ENCODE assay signal across 8 cellular contexts in the genomic region with DNA sequence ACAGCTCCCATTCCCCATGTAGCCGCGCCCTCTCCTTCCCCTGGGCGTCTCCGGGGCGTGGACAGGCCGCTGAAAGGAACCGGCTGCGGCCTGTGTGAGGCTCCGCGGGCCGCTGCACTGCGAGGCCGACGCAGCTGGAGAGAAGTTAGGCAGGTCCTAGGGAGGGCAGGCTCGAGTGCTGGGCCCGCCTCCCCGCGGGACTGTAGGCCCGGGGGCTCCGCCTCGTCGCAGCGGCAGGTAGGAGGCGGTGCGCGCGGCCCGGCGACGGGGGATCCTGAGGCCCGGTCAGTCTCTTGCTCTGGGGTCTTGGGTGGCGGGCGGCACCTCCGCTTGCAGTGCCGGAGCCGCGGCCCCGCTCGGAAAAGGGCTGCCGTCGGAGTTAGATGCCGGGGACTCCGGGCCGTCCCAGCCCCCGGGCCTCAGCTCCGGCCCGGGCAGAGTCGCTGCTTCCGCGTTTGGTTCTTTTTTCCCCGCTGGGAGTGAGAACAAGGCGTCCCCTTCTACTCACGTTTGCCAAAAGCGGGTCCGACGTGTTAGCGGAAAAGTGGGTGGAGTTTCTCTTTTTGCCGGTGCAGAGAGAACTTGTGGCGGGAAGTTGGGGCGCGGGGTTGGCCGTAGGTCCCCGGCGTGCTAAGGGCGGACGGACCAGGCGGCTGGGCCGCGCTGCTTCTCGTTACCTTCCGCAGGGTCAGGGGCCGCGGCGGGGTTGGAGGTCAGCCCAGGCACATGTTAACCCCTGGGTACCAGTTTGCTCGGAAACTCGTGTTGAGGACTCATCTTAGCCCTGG. TPM values are rescaled to one million over a fixed set of nuclear protein-coding genes. Genes with fewer than 3 reads are reported as not detected.
DNase-seq lines count a peak whose midpoint lies in the region; ATAC-seq and TF ChIP-seq lines count a peak whose summit lies in the region.

Gene VRK2 (plus strand): TSS at position 222 of the 788 bp plus-strand sequence. CDS start 2,026 bp downstream, outside the sequence.

- DNase-seq in DMS53 (lab: John Stamatoyannopoulos, UW) = peak; percentile 98
- peak; percentile 35 for DNase-seq in Jurkat, Clone E6-1 (ENCODE audit: low read depth, low spot score)
- DNase-seq in RPMI8226 = peak; percentile 94
- peak; percentile 80 for DNase-seq in activated effector memory CD4-positive, alpha-beta T cell treated with Interleukin-2 at 50 U/mL for 16 hours
- DNase-seq in fibroblast of the conjunctiva (ENCODE audit: low read depth) = peak; percentile 79
- DNase-seq in neural crest cell (ENCODE audit: low read depth, low spot score) = peak; percentile 61
- peak; percentile 73 for DNase-seq in stromal cell of bone marrow (ENCODE audit: low read depth)

- H3K36me3 Mint-ChIP-seq in neural crest cell (ENCODE audit: low read depth) = peaks cover 3% of the 10 kb centered on the region

- peak within 1 kb of the TSS; percentile 45 for H3K4me3 ChIP-seq in Jurkat, Clone E6-1 (ENCODE audit: low read length)

- peak within 1 kb of the TSS; percentile 84 for H3K27ac Mint-ChIP-seq in neural crest cell (ENCODE audit: unreplicated experiment)

- no peaks in the 10 kb centered on the region for H3K27me3 Mint-ChIP-seq in neural crest cell (ENCODE audit: low read depth)

- peak; percentile 82 for ATAC-seq in GM21529 (IDR thresholded peaks at IDR 0.05; ENCODE audit: unreplicated experiment)

- H3K9me3 Mint-ChIP-seq in neural crest cell = no peaks in the 10 kb centered on the region

- TF ChIP-seq CTCF in neural crest cell (conservative IDR thresholded peaks at IDR 0.05) = no peak

- peak within 1 kb of the TSS; percentile 90 for H3K4me3 Mint-ChIP-seq in neural crest cell

- peaks cover 29% of the 10 kb centered on the region for H3K4me1 Mint-ChIP-seq in neural crest cell

RNA-seq across cellular contexts. Expression of gene VRK2, which starts in this region (rescaled TPM):
- 9.1 TPM for polyA plus RNA-seq in Jurkat, Clone E6-1 (2012; ENCODE audit: insufficient read depth, insufficient read length)
- 21.4 TPM in 2 replicates for total RNA-seq in neural crest cell

Comparison
In these comparisons a context has a peak if more than half of its experiments do, and no peak if none do; other contexts are left out.
1. Peak in every context shown above with its lines: DNase-seq, ATAC-seq and H3K4me3 ChIP-seq.
2. DNase-seq: peak in every context shown above with its lines; median percentile 98 in DMS53; 94 in RPMI8226; 80 in activated effector memory CD4-positive, alpha-beta T cell treated with Interleukin-2 at 50 U/mL for 16 hours; 79 in fibroblast of the conjunctiva; 73 in stromal cell of bone marrow; 61 in neural crest cell; 35 in Jurkat, Clone E6-1.